1 cellular context compared by ENCODE assay signal in the genomic region with DNA sequence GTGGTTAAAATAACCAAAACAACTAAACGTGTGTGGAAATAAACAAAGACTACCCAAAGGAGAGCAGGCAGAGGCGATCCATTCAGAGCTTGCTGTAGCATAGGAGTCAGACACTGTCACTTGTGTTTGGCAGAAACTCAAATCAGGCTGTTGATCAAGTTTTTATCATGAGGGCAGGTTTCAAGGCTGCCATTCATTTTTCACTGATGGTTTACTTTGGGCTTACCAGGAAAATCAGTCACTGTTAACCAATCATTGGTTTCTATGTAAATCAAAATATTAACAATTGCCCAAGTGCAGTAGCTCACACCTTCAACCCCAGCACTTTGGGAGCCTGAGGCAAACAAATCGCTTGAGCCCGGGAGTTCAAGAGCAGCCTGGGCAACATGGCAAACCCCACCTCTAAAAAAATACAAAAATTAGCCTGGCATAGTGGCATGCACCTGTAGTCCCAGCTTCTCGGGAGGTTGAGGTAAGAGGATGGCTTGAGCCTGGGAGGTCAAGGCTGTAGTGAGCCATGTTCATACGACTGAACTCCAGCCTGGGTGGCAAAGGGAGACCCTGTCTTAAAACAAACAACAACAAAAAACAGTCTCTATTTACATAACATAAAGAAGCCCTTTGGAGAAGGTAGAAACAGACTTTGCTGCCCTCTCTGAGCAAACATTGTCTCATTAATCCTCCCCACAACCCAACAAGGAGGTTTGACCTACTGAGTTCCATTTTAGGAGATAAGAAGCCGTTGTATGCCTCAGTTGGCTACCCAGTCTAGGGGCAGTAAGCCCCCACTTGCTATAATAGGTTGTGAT.
TF ChIP-seq lines count a peak whose summit lies in the region.

No MANE protein-coding gene starts in this region.

TF ChIP-seq in HepG2, 621 proteins besides CTCF, POLR2A, EP300 and RAD21 (continued from another document):
- TF ChIP-seq RXRB (CRISPR knock-in tag; IDR thresholded peaks at IDR 0.05; ENCODE audit: borderline replicate concordance) (0 out of 2 replicates have a peak, but pooled peaks have one; percentile 23), SOX13 (IDR thresholded peaks at IDR 0.05) (no peak), SOX13 (CRISPR knock-in tag; conservative IDR thresholded peaks at IDR 0.05 in 1 of 2, IDR thresholded peaks at IDR 0.05 in 1 of 2) (peak in 1 of 2 experiments; percentile 21; a peak in 1 of 4 replicates), TCF7 (IDR thresholded peaks at IDR 0.05; ENCODE audit: low read depth) (peak; percentile 28), NR2F6 (IDR thresholded peaks at IDR 0.05) (no peak; the same call in 1 of the 2 replicates), NR2F6 (CRISPR knock-in tag; IDR thresholded peaks at IDR 0.05) (peak; percentile 46), PRDM4 (CRISPR knock-in tag; IDR thresholded peaks at IDR 0.05; ENCODE audit: borderline replicate concordance) (no peak), ZNF292 (CRISPR knock-in tag; IDR thresholded peaks at IDR 0.05; ENCODE audit: borderline replicate concordance, low read depth) (0 out of 2 replicates have a peak, but pooled peaks have one; percentile 8), FOXA1 (IDR thresholded peaks at IDR 0.05) (no peak), FOXA1 (CRISPR knock-in tag; IDR thresholded peaks at IDR 0.05) (0 out of 2 replicates have a peak, but pooled peaks have one; percentile 36), REL (CRISPR knock-in tag; conservative IDR thresholded peaks at IDR 0.05) (no peak), GATAD1 (CRISPR knock-in tag; IDR thresholded peaks at IDR 0.05) (0 out of 2 replicates have a peak, but pooled peaks have one; percentile 8), CEBPB (IDR thresholded peaks at IDR 0.05; ENCODE audit: borderline replicate concordance, low read depth, low read length) (no peak), FOXP1 (IDR thresholded peaks at IDR 0.05) (no peak), FOXP1 (CRISPR knock-in tag; IDR thresholded peaks at IDR 0.05) (peak; percentile 82), ARID5B (CRISPR knock-in tag; IDR thresholded peaks at IDR 0.05) (peak; percentile 51), RARA (CRISPR knock-in tag; IDR thresholded peaks at IDR 0.05) (peak; percentile 76), ZNF616 (CRISPR knock-in tag; IDR thresholded peaks at IDR 0.05; ENCODE audit: low read depth) (no peak), PAXIP1 (CRISPR knock-in tag; conservative IDR thresholded peaks at IDR 0.05) (peak; percentile 51), SOX5 (CRISPR knock-in tag; IDR thresholded peaks at IDR 0.05; ENCODE audit: borderline replicate concordance) (0 out of 2 replicates have a peak, but pooled peaks have one; percentile 21), FOXA3 (CRISPR knock-in tag; IDR thresholded peaks at IDR 0.05) (peak; percentile 62), NKX3-1 (CRISPR knock-in tag; IDR thresholded peaks at IDR 0.05) (no peak)
- TF ChIP-seq, protein P1, sequence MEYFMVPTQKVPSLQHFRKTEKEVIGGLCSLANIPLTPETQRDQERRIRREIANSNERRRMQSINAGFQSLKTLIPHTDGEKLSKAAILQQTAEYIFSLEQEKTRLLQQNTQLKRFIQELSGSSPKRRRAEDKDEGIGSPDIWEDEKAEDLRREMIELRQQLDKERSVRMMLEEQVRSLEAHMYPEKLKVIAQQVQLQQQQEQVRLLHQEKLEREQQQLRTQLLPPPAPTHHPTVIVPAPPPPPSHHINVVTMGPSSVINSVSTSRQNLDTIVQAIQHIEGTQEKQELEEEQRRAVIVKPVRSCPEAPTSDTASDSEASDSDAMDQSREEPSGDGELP (IDR thresholded peaks at IDR 0.05; ENCODE audit: borderline replicate concordance, low read depth) = no peak
- TF ChIP-seq, protein P2, sequence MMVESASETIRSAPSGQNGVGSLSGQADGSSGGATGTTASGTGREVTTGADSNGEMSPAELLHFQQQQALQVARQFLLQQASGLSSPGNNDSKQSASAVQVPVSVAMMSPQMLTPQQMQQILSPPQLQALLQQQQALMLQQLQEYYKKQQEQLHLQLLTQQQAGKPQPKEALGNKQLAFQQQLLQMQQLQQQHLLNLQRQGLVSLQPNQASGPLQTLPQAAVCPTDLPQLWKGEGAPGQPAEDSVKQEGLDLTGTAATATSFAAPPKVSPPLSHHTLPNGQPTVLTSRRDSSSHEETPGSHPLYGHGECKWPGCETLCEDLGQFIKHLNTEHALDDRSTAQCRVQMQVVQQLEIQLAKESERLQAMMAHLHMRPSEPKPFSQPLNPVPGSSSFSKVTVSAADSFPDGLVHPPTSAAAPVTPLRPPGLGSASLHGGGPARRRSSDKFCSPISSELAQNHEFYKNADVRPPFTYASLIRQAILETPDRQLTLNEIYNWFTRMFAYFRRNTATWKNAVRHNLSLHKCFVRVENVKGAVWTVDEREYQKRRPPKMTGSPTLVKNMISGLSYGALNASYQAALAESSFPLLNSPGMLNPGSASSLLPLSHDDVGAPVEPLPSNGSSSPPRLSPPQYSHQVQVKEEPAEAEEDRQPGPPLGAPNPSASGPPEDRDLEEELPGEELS (CRISPR knock-in tag; IDR thresholded peaks at IDR 0.05) = peak; percentile 70
- TF ChIP-seq, protein P3, sequence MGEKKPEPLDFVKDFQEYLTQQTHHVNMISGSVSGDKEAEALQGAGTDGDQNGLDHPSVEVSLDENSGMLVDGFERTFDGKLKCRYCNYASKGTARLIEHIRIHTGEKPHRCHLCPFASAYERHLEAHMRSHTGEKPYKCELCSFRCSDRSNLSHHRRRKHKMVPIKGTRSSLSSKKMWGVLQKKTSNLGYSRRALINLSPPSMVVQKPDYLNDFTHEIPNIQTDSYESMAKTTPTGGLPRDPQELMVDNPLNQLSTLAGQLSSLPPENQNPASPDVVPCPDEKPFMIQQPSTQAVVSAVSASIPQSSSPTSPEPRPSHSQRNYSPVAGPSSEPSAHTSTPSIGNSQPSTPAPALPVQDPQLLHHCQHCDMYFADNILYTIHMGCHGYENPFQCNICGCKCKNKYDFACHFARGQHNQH (CRISPR knock-in tag; IDR thresholded peaks at IDR 0.05) = peak; percentile 24; the same call in 1 of the 2 replicates
- TF ChIP-seq, protein P4, sequence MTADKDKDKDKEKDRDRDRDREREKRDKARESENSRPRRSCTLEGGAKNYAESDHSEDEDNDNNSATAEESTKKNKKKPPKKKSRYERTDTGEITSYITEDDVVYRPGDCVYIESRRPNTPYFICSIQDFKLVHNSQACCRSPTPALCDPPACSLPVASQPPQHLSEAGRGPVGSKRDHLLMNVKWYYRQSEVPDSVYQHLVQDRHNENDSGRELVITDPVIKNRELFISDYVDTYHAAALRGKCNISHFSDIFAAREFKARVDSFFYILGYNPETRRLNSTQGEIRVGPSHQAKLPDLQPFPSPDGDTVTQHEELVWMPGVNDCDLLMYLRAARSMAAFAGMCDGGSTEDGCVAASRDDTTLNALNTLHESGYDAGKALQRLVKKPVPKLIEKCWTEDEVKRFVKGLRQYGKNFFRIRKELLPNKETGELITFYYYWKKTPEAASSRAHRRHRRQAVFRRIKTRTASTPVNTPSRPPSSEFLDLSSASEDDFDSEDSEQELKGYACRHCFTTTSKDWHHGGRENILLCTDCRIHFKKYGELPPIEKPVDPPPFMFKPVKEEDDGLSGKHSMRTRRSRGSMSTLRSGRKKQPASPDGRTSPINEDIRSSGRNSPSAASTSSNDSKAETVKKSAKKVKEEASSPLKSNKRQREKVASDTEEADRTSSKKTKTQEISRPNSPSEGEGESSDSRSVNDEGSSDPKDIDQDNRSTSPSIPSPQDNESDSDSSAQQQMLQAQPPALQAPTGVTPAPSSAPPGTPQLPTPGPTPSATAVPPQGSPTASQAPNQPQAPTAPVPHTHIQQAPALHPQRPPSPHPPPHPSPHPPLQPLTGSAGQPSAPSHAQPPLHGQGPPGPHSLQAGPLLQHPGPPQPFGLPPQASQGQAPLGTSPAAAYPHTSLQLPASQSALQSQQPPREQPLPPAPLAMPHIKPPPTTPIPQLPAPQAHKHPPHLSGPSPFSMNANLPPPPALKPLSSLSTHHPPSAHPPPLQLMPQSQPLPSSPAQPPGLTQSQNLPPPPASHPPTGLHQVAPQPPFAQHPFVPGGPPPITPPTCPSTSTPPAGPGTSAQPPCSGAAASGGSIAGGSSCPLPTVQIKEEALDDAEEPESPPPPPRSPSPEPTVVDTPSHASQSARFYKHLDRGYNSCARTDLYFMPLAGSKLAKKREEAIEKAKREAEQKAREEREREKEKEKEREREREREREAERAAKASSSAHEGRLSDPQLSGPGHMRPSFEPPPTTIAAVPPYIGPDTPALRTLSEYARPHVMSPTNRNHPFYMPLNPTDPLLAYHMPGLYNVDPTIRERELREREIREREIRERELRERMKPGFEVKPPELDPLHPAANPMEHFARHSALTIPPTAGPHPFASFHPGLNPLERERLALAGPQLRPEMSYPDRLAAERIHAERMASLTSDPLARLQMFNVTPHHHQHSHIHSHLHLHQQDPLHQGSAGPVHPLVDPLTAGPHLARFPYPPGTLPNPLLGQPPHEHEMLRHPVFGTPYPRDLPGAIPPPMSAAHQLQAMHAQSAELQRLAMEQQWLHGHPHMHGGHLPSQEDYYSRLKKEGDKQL (CRISPR knock-in tag; IDR thresholded peaks at IDR 0.05; ENCODE audit: low read depth) = no peak
